ENCODE assay signal across 8 cellular contexts in the genomic region with DNA sequence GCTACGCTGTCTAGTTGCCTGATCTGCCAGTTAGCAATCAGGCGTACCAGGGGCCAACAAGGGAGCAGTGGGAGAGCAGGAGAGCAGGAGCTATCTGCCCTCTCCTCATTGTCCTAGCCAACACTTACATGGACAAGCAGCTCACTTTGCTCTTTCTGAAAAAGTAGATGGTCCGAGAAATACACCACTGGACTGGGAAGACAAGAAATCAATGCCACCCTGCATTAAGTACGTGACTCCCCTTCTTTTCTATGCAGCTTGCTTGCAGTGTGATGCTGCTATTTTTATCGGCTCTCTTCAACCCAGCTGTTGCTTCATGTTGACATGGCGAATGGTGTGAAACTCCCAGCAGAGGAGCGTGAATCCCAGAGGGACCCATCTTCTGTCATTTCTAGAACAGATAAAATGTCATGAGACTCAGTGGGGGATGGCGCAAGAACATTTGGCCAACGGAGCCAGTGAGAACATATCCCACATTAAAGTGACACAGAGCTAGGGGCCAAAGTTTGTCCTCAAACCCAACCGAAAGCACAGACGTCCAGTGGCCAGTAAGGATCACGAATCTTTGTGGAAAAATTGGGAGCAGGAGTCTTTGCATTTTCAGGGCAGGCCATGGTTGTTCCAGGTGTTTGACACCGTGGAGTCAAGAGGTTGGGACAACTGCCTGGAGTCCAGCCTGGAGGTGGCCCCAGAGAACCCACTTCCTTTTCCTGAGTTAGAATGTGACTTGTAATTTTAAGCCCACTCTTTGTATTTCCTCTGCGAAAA. TPM values are rescaled to one million over a fixed set of nuclear protein-coding genes. Genes with fewer than 3 reads are reported as not detected.
DNase-seq lines count a peak whose midpoint lies in the region; ATAC-seq and TF ChIP-seq lines count a peak whose summit lies in the region.

No MANE protein-coding gene starts in this region.

- ATAC-seq in GM21367 (IDR thresholded peaks at IDR 0.05; ENCODE audit: unreplicated experiment) = peak; percentile 54
- peak; percentile 57 for ATAC-seq in HG03521 (IDR thresholded peaks at IDR 0.05; ENCODE audit: unreplicated experiment)
- peak in 3 of 4 donors; percentile 22 to 42 (median 40) for ATAC-seq in heart left ventricle
- ATAC-seq in activated CD8-positive, alpha-beta T cell treated with anti-CD3 and anti-CD28 coated beads for 36 hours = no peak

- TF ChIP-seq POLR2A in heart left ventricle (IDR thresholded peaks at IDR 0.05) = no peak

- no peak overlapping the region for H3K27ac Mint-ChIP-seq in activated CD8-positive, alpha-beta T cell treated with anti-CD3 and anti-CD28 coated beads for 36 hours

- peaks cover 0 to 5% (median 0%) of the 10 kb centered on the region in 12 donors for H3K9me3 ChIP-seq in heart left ventricle

- no peaks in the 10 kb centered on the region for H3K27me3 Mint-ChIP-seq in activated CD8-positive, alpha-beta T cell treated with anti-CD3 and anti-CD28 coated beads for 36 hours

- CTCF ChIA-PET in activated CD8-positive, alpha-beta T cell treated with anti-CD3 and anti-CD28 coated beads for 36 hours (lab: Charles Lee) = interaction anchor here (0.8 to 1.0 kb wide), 3 partner anchors 9 to 193 kb away, joined by 3 to 4 read pairs (median 3); no protein-coding TSS in a partner anchor

- H3K27me3 ChIP-seq in GM06990 (replicated peaks; ENCODE audit: control insufficient read depth, insufficient read depth, low read length) (no peaks in the 10 kb centered on the region), heart left ventricle (no peaks in the 10 kb centered on the region)

- TF ChIP-seq CTCF in GM06990 (IDR thresholded peaks at IDR 0.05; ENCODE audit: insufficient read depth, low read length, poor library complexity, severe bottlenecking) = peak; percentile 33
- no peak for TF ChIP-seq CTCF in heart left ventricle (IDR thresholded peaks at IDR 0.05)
- TF ChIP-seq CTCF in activated CD8-positive, alpha-beta T cell treated with anti-CD3 and anti-CD28 coated beads for 36 hours (IDR thresholded peaks at IDR 0.05) = no peak

- H3K4me3 ChIP-seq in GM06990 (replicated peaks; ENCODE audit: low read depth, low read length) = peak overlapping the region; percentile 53
- peak overlapping the region in 5 of 12 donors; percentile 2 to 20 (median 17) for H3K4me3 ChIP-seq in heart left ventricle

- DNase-seq in GM06990 (ENCODE audit: extremely low read depth, insufficient read length) (peak; percentile 86), heart left ventricle (peak in 3 of 5 donors; percentile 48 to 61 (median 58)), NCI-H2081 treated with DMSO at 0.1 percent for 48 hours (lab: John Stamatoyannopoulos, UW) (no peak), G401 (ENCODE audit: low spot score) (no peak), NCI-H446 (lab: John Stamatoyannopoulos, UW) (no peak)
- DNase-seq in activated CD8-positive, alpha-beta T cell treated with anti-CD3 and anti-CD28 coated beads for 36 hours = no peak

- intact Hi-C loops in heart left ventricle (cut with DNase I) = loop anchor here in 3 of 10 donors (5.0 kb wide), 2 partner anchors 40 to 50 kb away; no protein-coding TSS in a partner anchor
- intact Hi-C loops in activated CD8-positive, alpha-beta T cell treated with anti-CD3 and anti-CD28 coated beads for 36 hours (cut with micrococcal nuclease) = no loop called here

- 41 to 48% (median 44%) methylated on average over 14 of the region's 14 CpGs for WGBS in heart left ventricle, 4 donors

- POLR2A ChIA-PET in activated CD8-positive, alpha-beta T cell treated with anti-CD3 and anti-CD28 coated beads for 36 hours (lab: Charles Lee) = interaction anchor here (0.9 to 1.4 kb wide), 2 partner anchors 10 to 136 kb away, joined by 3 to 4 read pairs; no protein-coding TSS in a partner anchor

- H3K36me3 Mint-ChIP-seq in activated CD8-positive, alpha-beta T cell treated with anti-CD3 and anti-CD28 coated beads for 36 hours (ENCODE audit: low read depth) = no peaks in the 10 kb centered on the region

- peaks cover 31% of the 10 kb centered on the region for H3K4me1 Mint-ChIP-seq in activated CD8-positive, alpha-beta T cell treated with anti-CD3 and anti-CD28 coated beads for 36 hours (ENCODE audit: low read depth)

- peaks cover 2 to 58% (median 30%) of the 10 kb centered on the region in 12 donors for H3K4me1 ChIP-seq in heart left ventricle

- H3K36me3 ChIP-seq in GM06990 (ENCODE audit: control insufficient read depth, insufficient read depth, low read length) (no peaks in the 10 kb centered on the region), heart left ventricle (no peaks in the 10 kb centered on the region)

- in situ Hi-C loops in G401 (cut with HindIII; ENCODE audit: low sequenced_read_pairs) = no loop called here

- H3K9me3 Mint-ChIP-seq in activated CD8-positive, alpha-beta T cell treated with anti-CD3 and anti-CD28 coated beads for 36 hours = no peaks in the 10 kb centered on the region

- H3K4me3 Mint-ChIP-seq in activated CD8-positive, alpha-beta T cell treated with anti-CD3 and anti-CD28 coated beads for 36 hours = no peak overlapping the region

- H3K27ac ChIP-seq in heart left ventricle = peak overlapping the region in 11 of 12 donors; percentile 6 to 77 (median 66)

RNA-seq across cellular contexts. Expression of a gene that starts 53.7 kb away (rescaled TPM):
- total RNA-seq in heart left ventricle = 100 to 1,000 TPM; 131 to 192 (median 160) TPM
- 10 to 100 TPM; 53.4 to 54.2 TPM for polyA plus RNA-seq in heart left ventricle
- total RNA-seq in G401 (2014; rRNA removed; shearing (Covaris generic)) = 13.6 and 25.1 TPM in 2 replicates
- total RNA-seq in activated CD8-positive, alpha-beta T cell treated with anti-CD3 and anti-CD28 coated beads for 36 hours = 10 to 100 TPM; 16.4 to 17.6 TPM

Comparison
In these comparisons a context has a peak if more than half of its experiments do, and no peak if none do; other contexts are left out.
1. DNase-seq: peak in GM06990 (single experiment) and heart left ventricle (3 of 5); none in NCI-H2081 treated with DMSO at 0.1 percent for 48 hours (single experiment), G401 (single experiment), NCI-H446 (0 of 2) and activated CD8-positive, alpha-beta T cell treated with anti-CD3 and anti-CD28 coated beads for 36 hours (single experiment).